10 cellular contexts compared by ENCODE assay signal in genomic region chr5:181051841-181052525, GRCh38. TPM values are rescaled to one million over a fixed set of nuclear protein-coding genes. Genes with fewer than 3 reads are reported as not detected.
DNase-seq lines count a peak whose midpoint lies in the region; ATAC-seq and TF ChIP-seq lines count a peak whose summit lies in the region.
"Had no signal": no experiment of that assay in that cellular context is flagged by ENCODE, and none has a peak within 500 bp of the region (broad histone marks: within the 10 kb centered on the region; RNA-seq: fewer than 3 reads in every experiment).

No MANE protein-coding gene starts in this region.

- CTCF ChIA-PET in HEK293T (lab: Yijun Ruan, JAX): no interaction called here

- H3K27ac ChIP-seq in DOHH2 (ENCODE audit: low read depth, low read length) (peak overlapping the region; percentile 94), parathyroid adenoma (no peak overlapping the region)

- H3K4me1 Mint-ChIP-seq in IgD-negative memory B cell: peaks cover 16 to 37% (median 29%) of the 10 kb centered on the region in 3 donors
- H3K4me1 Mint-ChIP-seq in central memory CD8-positive, alpha-beta T cell: peaks cover 20% of the 10 kb centered on the region

- no peak overlapping the region for H2AFZ ChIP-seq in parathyroid adenoma

- H3K9me3 Mint-ChIP-seq in IgD-negative memory B cell: no peaks in the 10 kb centered on the region
- no peaks in the 10 kb centered on the region for H3K9me3 Mint-ChIP-seq in central memory CD8-positive, alpha-beta T cell

- H3K36me3 Mint-ChIP-seq in IgD-negative memory B cell: peaks cover 4% of the 10 kb centered on the region
- H3K36me3 Mint-ChIP-seq in central memory CD8-positive, alpha-beta T cell (ENCODE audit: insufficient read depth): no peaks in the 10 kb centered on the region

- H3F3A ChIP-seq in DOHH2 (ENCODE audit: control insufficient read depth, insufficient read depth): peaks cover 20% of the 10 kb centered on the region

- H3K9me2 ChIP-seq in DOHH2 (replicated peaks; ENCODE audit: control insufficient read depth, low read length): no peaks in the 10 kb centered on the region

- peak overlapping the region; percentile 43 to 98 (median 86) for H3K4me3 Mint-ChIP-seq in IgD-negative memory B cell
- peak overlapping the region; percentile 70 for H3K4me3 Mint-ChIP-seq in central memory CD8-positive, alpha-beta T cell

- peak overlapping the region; percentile 61 to 96 (median 88) for H3K27ac Mint-ChIP-seq in IgD-negative memory B cell
- H3K27ac Mint-ChIP-seq in central memory CD8-positive, alpha-beta T cell (ENCODE audit: low read depth): peak overlapping the region; percentile 58

- DNase-seq in central memory CD8-positive, alpha-beta T cell (ENCODE audit: low spot score in 2 of 2): no peak
- DNase-seq in DMS 273 treated with DMSO at 0.1 percent for 48 hours (lab: John Stamatoyannopoulos, UW): no peak
- no peak for DNase-seq in NCI-H2171 (lab: John Stamatoyannopoulos, UW)
- no peak for DNase-seq in HEK293T (ENCODE audit: extremely low spot score)
- DNase-seq: aorta; GDM1; stimulated activated naive CD4-positive, alpha-beta T cell treated with Interleukin-2 at 50 U/mL for 16 hours had no signal

- H3K4me2 ChIP-seq in DOHH2 (ENCODE audit: low read length) (peak overlapping the region; percentile 65), parathyroid adenoma (ENCODE audit: low read length) (peak overlapping the region; percentile 56)

- POLR2A ChIA-PET in HEK293T (lab: Yijun Ruan, JAX): interaction anchor here (0.6 kb wide), 1 partner anchor 48 kb away, joined by 3 read pairs; no protein-coding TSS in a partner anchor

- H3K79me2 ChIP-seq in DOHH2 (ENCODE audit: control insufficient read depth, low read length) (peaks cover 48% of the 10 kb centered on the region), parathyroid adenoma (no peaks in the 10 kb centered on the region)

- no peak overlapping the region for H3K9ac ChIP-seq in parathyroid adenoma

- no peaks in the 10 kb centered on the region for H4K20me1 ChIP-seq in DOHH2 (ENCODE audit: control insufficient read depth, insufficient read depth, low read depth, low read length)

- H3K36me3 ChIP-seq in DOHH2 (ENCODE audit: control insufficient read depth, low read length): peaks cover 49% of the 10 kb centered on the region
- no peaks in the 10 kb centered on the region for H3K36me3 ChIP-seq in parathyroid adenoma (ENCODE audit: control insufficient read depth, insufficient read depth, low read length)

- no peak for ATAC-seq in central memory CD8-positive, alpha-beta T cell (replicated peaks; ENCODE audit: extremely low read depth, poor library complexity, severe bottlenecking)

- peak overlapping the region; percentile 99 for H3K4me3 ChIP-seq in DOHH2 (ENCODE audit: low read length)
- no peak overlapping the region for H3K4me3 ChIP-seq in parathyroid adenoma (ENCODE audit: low read depth, low read length)

- H3K27me3 Mint-ChIP-seq in IgD-negative memory B cell: peaks cover 49% of the 10 kb centered on the region
- peaks cover 79% of the 10 kb centered on the region for H3K27me3 Mint-ChIP-seq in central memory CD8-positive, alpha-beta T cell

- no peaks in the 10 kb centered on the region for H3K27me3 ChIP-seq in DOHH2 (ENCODE audit: control insufficient read depth, low read length)
- no peaks in the 10 kb centered on the region for H3K27me3 ChIP-seq in parathyroid adenoma (ENCODE audit: control insufficient read depth, insufficient read depth, low read length)

- H3K4me1 ChIP-seq in DOHH2 (ENCODE audit: control insufficient read depth, low read length): peaks cover 82% of the 10 kb centered on the region
- H3K4me1 ChIP-seq in parathyroid adenoma: no peaks in the 10 kb centered on the region

- TF ChIP-seq CTCF in DOHH2 (IDR thresholded peaks at IDR 0.05; ENCODE audit: low read depth, low read length, poor library complexity, severe bottlenecking) (no peak), parathyroid adenoma (IDR thresholded peaks at IDR 0.05) (no peak)

- H3K9me3 ChIP-seq in DOHH2 (ENCODE audit: control insufficient read depth, insufficient read depth, low read length) (no peaks in the 10 kb centered on the region), parathyroid adenoma (ENCODE audit: control insufficient read depth, low read length) (no peaks in the 10 kb centered on the region)

TF ChIP-seq in HEK293T, 16 proteins besides CTCF, POLR2A, EP300 and RAD21:
- no peak for TF ChIP-seq L3MBTL2 (conservative IDR thresholded peaks at IDR 0.05)

RNA-seq across cellular contexts. Expression of gene BTNL9, which starts 11.9 kb away (rescaled TPM):
- 5.1 TPM for polyA plus RNA-seq in IgD-negative memory B cell
